10 cellular contexts compared by ENCODE assay signal in the genomic region with DNA sequence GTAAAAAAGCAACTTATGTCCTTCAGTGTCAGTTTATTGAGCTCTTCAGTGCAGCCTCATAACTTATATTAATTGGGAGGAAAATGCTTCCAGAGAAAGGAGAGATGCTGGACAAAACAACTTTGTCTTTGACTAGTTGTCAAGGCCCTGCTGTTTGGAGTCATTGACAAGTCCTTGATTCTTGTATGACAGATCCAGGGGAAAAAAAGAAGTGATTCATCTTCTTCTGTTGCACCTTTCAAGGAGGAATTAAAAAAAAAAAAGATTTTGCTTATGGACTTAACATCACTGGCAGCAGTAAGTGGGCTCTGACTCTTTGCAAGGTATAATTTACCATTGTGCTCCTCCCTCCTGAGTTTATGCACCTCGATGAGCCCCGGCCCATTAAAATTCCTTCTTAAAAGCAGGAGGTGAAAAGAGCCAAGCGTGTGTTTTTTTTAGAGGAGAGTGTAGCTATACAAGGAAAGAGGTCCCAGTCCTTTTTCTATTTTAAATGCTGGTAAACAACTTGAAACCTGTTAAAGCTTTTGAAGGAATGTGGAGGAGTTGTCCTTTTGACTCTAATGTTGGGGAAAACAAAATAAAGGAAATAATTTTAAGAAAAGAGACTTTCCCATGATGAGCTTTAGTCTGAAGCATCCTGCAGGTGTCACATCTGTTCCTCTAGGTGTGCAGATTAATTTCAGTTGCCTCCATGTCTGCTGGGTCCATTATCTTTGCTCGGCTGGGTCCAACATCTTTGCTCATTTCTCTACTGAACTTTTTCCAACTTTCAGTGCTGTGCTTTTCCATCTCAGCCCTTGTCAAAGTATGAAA.
DNase-seq lines count a peak whose midpoint lies in the region; ATAC-seq and TF ChIP-seq lines count a peak whose summit lies in the region.
"Had no signal": no experiment of that assay in that cellular context is flagged by ENCODE, and none has a peak within 500 bp of the region (broad histone marks: within the 10 kb centered on the region; RNA-seq: fewer than 3 reads in every experiment).

No MANE protein-coding gene starts in this region.

- no peaks in the 10 kb centered on the region for H4K20me1 ChIP-seq in SK-N-SH (ENCODE audit: insufficient read depth)

- peak overlapping the region; percentile 52; the same call in 1 of the 2 replicates for H3K9ac ChIP-seq in SK-N-SH

- TF ChIP-seq RAD21 in SK-N-SH (IDR thresholded peaks at IDR 0.05; ENCODE audit: low read length) = peak; percentile 17; the same call in 1 of the 2 replicates

- peak overlapping the region; percentile 30; the same call in 1 of the 2 replicates for H3K4me2 ChIP-seq in SK-N-SH

- H3K27me3 ChIP-seq in SK-N-SH (ENCODE audit: insufficient read depth) (no peaks in the 10 kb centered on the region), RWPE2 (ENCODE audit: insufficient read depth, poor library complexity, severe bottlenecking) (no peaks in the 10 kb centered on the region), suprapubic skin (no peaks in the 10 kb centered on the region)

- H3K4me1 ChIP-seq in SK-N-SH (ENCODE audit: control insufficient read depth in 1 of 2, insufficient read depth in 2 of 2, low read depth in 1 of 2, low read length in 1 of 2) = peaks cover 8 to 68% of the 10 kb centered on the region in 2 experiments
- peaks cover 68% of the 10 kb centered on the region for H3K4me1 ChIP-seq in RWPE2 (ENCODE audit: insufficient read depth, poor library complexity, severe bottlenecking)
- H3K4me1 ChIP-seq in suprapubic skin = peaks cover 75% of the 10 kb centered on the region

- 91% methylated on average over 4 of the region's 4 CpGs for WGBS in SK-N-SH (ENCODE audit: low lambda C conversion rate)
- WGBS in suprapubic skin = 54% methylated on average over 4 of the region's 4 CpGs

- peak overlapping the region; percentile 87 to 93 for H3K27ac ChIP-seq in SK-N-SH (ENCODE audit: low read depth in 2 of 2, low read length in 1 of 2)
- peak overlapping the region; percentile 83 for H3K27ac ChIP-seq in RWPE2 (ENCODE audit: poor library complexity, severe bottlenecking)
- H3K27ac ChIP-seq in suprapubic skin = peak overlapping the region; percentile 75

- H2AFZ ChIP-seq in SK-N-SH (ENCODE audit: low read depth) = no peak overlapping the region

- DNase-seq in SK-N-SH = no peak
- no peak for DNase-seq in RWPE2 (ENCODE audit: low spot score)
- DNase-seq in islet precursor cell = peak; percentile 75
- DNase-seq in suprapubic skin (ENCODE audit: low spot score in 2 of 2) = no peak
- no peak for DNase-seq in NCI-H526 (lab: John Stamatoyannopoulos, UW)
- DNase-seq: NCI-H510A treated with DMSO at 0.1 percent for 48 hours; stimulated activated naive CD8-positive, alpha-beta T cell treated with anti-CD3 and anti-CD28 coated beads, Interleukin-15, amount 100 ng/mL, for 72 hours had no signal

- H3K4me3 ChIP-seq in SK-N-SH (ENCODE audit: low read depth in 2 of 2, low read length in 1 of 2) (no peak overlapping the region), RWPE2 (ENCODE audit: severe bottlenecking) (no peak overlapping the region), suprapubic skin (no peak overlapping the region)

- H3K9me2 ChIP-seq in SK-N-SH = no peaks in the 10 kb centered on the region

- CTCF ChIA-PET in SK-N-SH (lab: Yijun Ruan, JAX) = interaction anchor here (1.0 to 19.5 kb wide), 5 partner anchors 317 to 593 kb away, joined by 3 to 232 read pairs (median 7); no protein-coding TSS in a partner anchor

- no peak for TF ChIP-seq EP300 in SK-N-SH (IDR thresholded peaks at IDR 0.05; ENCODE audit: borderline replicate concordance in 1 of 2, low read depth in 1 of 2, low read length in 1 of 2)
- TF ChIP-seq EP300 in suprapubic skin (IDR thresholded peaks at IDR 0.05) = no peak

- H3F3A ChIP-seq in SK-N-SH (replicated peaks; ENCODE audit: insufficient read depth) = peaks cover 30% of the 10 kb centered on the region

- TF ChIP-seq CTCF in SK-N-SH (IDR thresholded peaks at IDR 0.05) = no peak
- TF ChIP-seq CTCF in RWPE2 (IDR thresholded peaks at IDR 0.05; ENCODE audit: poor library complexity, severe bottlenecking) = peak; percentile 26
- TF ChIP-seq CTCF in suprapubic skin (IDR thresholded peaks at IDR 0.05) = no peak

- H3K9me3 ChIP-seq in SK-N-SH = no peaks in the 10 kb centered on the region
- no peaks in the 10 kb centered on the region for H3K9me3 ChIP-seq in RWPE2 (ENCODE audit: severe bottlenecking)
- no peaks in the 10 kb centered on the region for H3K9me3 ChIP-seq in suprapubic skin

- ATAC-seq in SK-N-SH treated with all-trans-retinoic acid at 6 μM for 48 hours (no peak), RWPE2 (ENCODE audit: low read depth) (no peak), GM21423 (IDR thresholded peaks at IDR 0.05; ENCODE audit: unreplicated experiment) (no peak), HG03280 (IDR thresholded peaks at IDR 0.05; ENCODE audit: unreplicated experiment) (no peak)
- ATAC-seq: stimulated activated naive CD8-positive, alpha-beta T cell treated with anti-CD3 and anti-CD28 coated beads, Interleukin-15, amount 100 ng/mL, for 72 hours had no signal

- no peak for TF ChIP-seq POLR2A in suprapubic skin (IDR thresholded peaks at IDR 0.05)

- no peaks in the 10 kb centered on the region for H3K79me2 ChIP-seq in SK-N-SH (ENCODE audit: insufficient read depth)

- POLR2A ChIA-PET in SK-N-SH (lab: Yijun Ruan, JAX) = no interaction called here

- H3K36me3 ChIP-seq in SK-N-SH (replicated peaks in 1 of 2; ENCODE audit: control insufficient read depth in 1 of 2, insufficient read depth in 2 of 2, low read length in 1 of 2) (no peaks in the 10 kb centered on the region), RWPE2 (ENCODE audit: low read depth) (no peaks in the 10 kb centered on the region), suprapubic skin (no peaks in the 10 kb centered on the region)

TF ChIP-seq in SK-N-SH, 30 proteins besides CTCF, POLR2A, EP300 and RAD21:
- TF ChIP-seq FOXJ3 (CRISPR knock-in tag; IDR thresholded peaks at IDR 0.05) (no peak), POLR2AphosphoS5 (IDR thresholded peaks at IDR 0.05; ENCODE audit: low read depth, low read length) (no peak), TCF12 (IDR thresholded peaks at IDR 0.05) (no peak), RXRA (IDR thresholded peaks at IDR 0.05; ENCODE audit: borderline replicate concordance, low read depth) (no peak), MXI1 (IDR thresholded peaks at IDR 0.05; ENCODE audit: low read depth, low read length) (no peak), YY1 (IDR thresholded peaks at IDR 0.05; ENCODE audit: low read depth) (no peak)
- TF ChIP-seq, protein P1, sequence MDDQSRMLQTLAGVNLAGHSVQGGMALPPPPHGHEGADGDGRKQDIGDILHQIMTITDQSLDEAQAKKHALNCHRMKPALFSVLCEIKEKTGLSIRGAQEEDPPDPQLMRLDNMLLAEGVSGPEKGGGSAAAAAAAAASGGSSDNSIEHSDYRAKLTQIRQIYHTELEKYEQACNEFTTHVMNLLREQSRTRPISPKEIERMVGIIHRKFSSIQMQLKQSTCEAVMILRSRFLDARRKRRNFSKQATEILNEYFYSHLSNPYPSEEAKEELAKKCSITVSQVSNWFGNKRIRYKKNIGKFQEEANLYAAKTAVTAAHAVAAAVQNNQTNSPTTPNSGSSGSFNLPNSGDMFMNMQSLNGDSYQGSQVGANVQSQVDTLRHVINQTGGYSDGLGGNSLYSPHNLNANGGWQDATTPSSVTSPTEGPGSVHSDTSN (IDR thresholded peaks at IDR 0.05) = peak; percentile 23; the same call in 1 of the 2 replicates
- TF ChIP-seq, protein P2, sequence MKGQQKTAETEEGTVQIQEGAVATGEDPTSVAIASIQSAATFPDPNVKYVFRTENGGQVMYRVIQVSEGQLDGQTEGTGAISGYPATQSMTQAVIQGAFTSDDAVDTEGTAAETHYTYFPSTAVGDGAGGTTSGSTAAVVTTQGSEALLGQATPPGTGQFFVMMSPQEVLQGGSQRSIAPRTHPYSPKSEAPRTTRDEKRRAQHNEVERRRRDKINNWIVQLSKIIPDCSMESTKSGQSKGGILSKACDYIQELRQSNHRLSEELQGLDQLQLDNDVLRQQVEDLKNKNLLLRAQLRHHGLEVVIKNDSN (IDR thresholded peaks at IDR 0.05; ENCODE audit: borderline replicate concordance, low read depth) = no peak

TF ChIP-seq in SK-N-SH treated with all-trans-retinoic acid at 6 μM for 48 hours, 23 proteins besides CTCF, POLR2A, EP300 and RAD21:
- TF ChIP-seq TCF4 (CRISPR knock-in tag; IDR thresholded peaks at IDR 0.05; ENCODE audit: borderline replicate concordance) = no peak
- TF ChIP-seq RARB (CRISPR knock-in tag; IDR thresholded peaks at IDR 0.05) = no peak
- TF ChIP-seq ZFP3 (CRISPR knock-in tag; IDR thresholded peaks at IDR 0.05) = no peak
- TF ChIP-seq PPARA (CRISPR knock-in tag; IDR thresholded peaks at IDR 0.05; ENCODE audit: borderline replicate concordance) = no peak
- TF ChIP-seq OSR1 (CRISPR knock-in tag; IDR thresholded peaks at IDR 0.05) = no peak
- TF ChIP-seq BACH2 (CRISPR knock-in tag; IDR thresholded peaks at IDR 0.05; ENCODE audit: borderline replicate concordance) = no peak
- no peak for TF ChIP-seq ZC3H10 (CRISPR knock-in tag; IDR thresholded peaks at IDR 0.05)
- TF ChIP-seq ZFP30 (CRISPR knock-in tag; IDR thresholded peaks at IDR 0.05) = no peak
